ENCODE assay signal across 11 cellular contexts in genomic region chr11:113553235-113553634, GRCh38.
A peak's percentile ranks its signal among the peaks of the same experiment; 100 is the strongest.
DNase-seq lines count a peak whose midpoint lies in the region; ATAC-seq, FAIRE-seq and TF ChIP-seq lines count a peak whose summit lies in the region.
"Had no signal": no experiment of that assay in that cellular context is flagged by ENCODE, and none has a peak within 500 bp of the region (broad histone marks: within the 10 kb centered on the region; RNA-seq: fewer than 3 reads in every experiment).

No MANE protein-coding gene starts in this region.

- H2AFZ ChIP-seq in mammary epithelial cell (ENCODE audit: low read depth, low read length), result no peak overlapping the region

- no peak for TF ChIP-seq EP300 in A549 (IDR thresholded peaks at IDR 0.05)

- no peaks in the 10 kb centered on the region for H4K20me1 ChIP-seq in mammary epithelial cell (ENCODE audit: insufficient read depth, low read length)

- no peak for TF ChIP-seq RAD21 in A549 (conservative IDR thresholded peaks at IDR 0.05 in 1 of 2, IDR thresholded peaks at IDR 0.05 in 1 of 2)

- H3K27ac ChIP-seq in A549, result no peak overlapping the region
- H3K27ac ChIP-seq in HUES48 (ENCODE audit: low read depth, low read length), result peak overlapping the region; percentile 76
- H3K27ac ChIP-seq in mammary epithelial cell (ENCODE audit: insufficient read depth, low read depth, low read length), result peak overlapping the region; percentile 69
- H3K27ac ChIP-seq in WERI-Rb-1, result no peak overlapping the region

- H3K9me3 ChIP-seq in A549 (no peaks in the 10 kb centered on the region), HUES48 (ENCODE audit: control insufficient read depth, insufficient read depth, low read length) (no peaks in the 10 kb centered on the region), mammary epithelial cell (replicated peaks; ENCODE audit: insufficient read depth, low read length) (no peaks in the 10 kb centered on the region), BE2C (no peaks in the 10 kb centered on the region), WERI-Rb-1 (ENCODE audit: severe bottlenecking) (no peaks in the 10 kb centered on the region)

- no peak for FAIRE-seq in A549 (lab: Jason Lieb, UNC)

- H3K4me3 ChIP-seq in A549 (no peak overlapping the region), HUES48 (ENCODE audit: low read depth, low read length) (no peak overlapping the region), mammary epithelial cell (replicated peaks in 1 of 3; ENCODE audit: insufficient read depth in 1 of 3, low read depth in 2 of 3, low read length in 3 of 3) (no peak overlapping the region), BE2C (ENCODE audit: low read depth, low read length) (no peak overlapping the region), WERI-Rb-1 (ENCODE audit: low read depth, low read length) (no peak overlapping the region)

- dilution Hi-C loops in mammary epithelial cell (cut with HindIII; ENCODE audit: low sequenced_read_pairs), result no loop called here

- TF ChIP-seq CTCF in A549 (IDR thresholded peaks at IDR 0.05) (no peak), mammary epithelial cell (conservative IDR thresholded peaks at IDR 0.05 in 1 of 2, IDR thresholded peaks at IDR 0.05 in 1 of 2; ENCODE audit: extremely low read depth in 1 of 2, insufficient read depth in 1 of 2, low read depth in 1 of 2, low read length in 2 of 2) (no peak), BE2C (IDR thresholded peaks at IDR 0.05; ENCODE audit: low read depth, low read length) (no peak), WERI-Rb-1 (IDR thresholded peaks at IDR 0.05; ENCODE audit: low read depth, low read length) (no peak)

- H3K4me1 ChIP-seq in A549, result 0 out of 3 replicates have a peak, but pooled peaks cover 5% of the 10 kb centered on the region
- peaks cover 23% of the 10 kb centered on the region for H3K4me1 ChIP-seq in HUES48 (ENCODE audit: control insufficient read depth, insufficient read depth, low read length)
- H3K4me1 ChIP-seq in mammary epithelial cell (ENCODE audit: insufficient read depth, low read length), result peaks cover 49% of the 10 kb centered on the region
- peaks cover 7% of the 10 kb centered on the region for H3K4me1 ChIP-seq in BE2C

- intact Hi-C loops in mammary epithelial cell (cut with micrococcal nuclease), result loop anchor here (5.0 kb wide), 1 partner anchor 224 kb away; the partner anchor contains the start of gene CLDN25

- no peak for TF ChIP-seq POLR2A in A549 (IDR thresholded peaks at IDR 0.05; ENCODE audit: low read length)

- no peaks in the 10 kb centered on the region for H3K79me2 ChIP-seq in mammary epithelial cell (ENCODE audit: insufficient read depth, low read length)

- ATAC-seq in A549, result no peak
- no peak for ATAC-seq in GM21447 (IDR thresholded peaks at IDR 0.05; ENCODE audit: unreplicated experiment)

- POLR2A ChIA-PET in A549 (lab: Yijun Ruan, JAX), result no interaction called here

- WGBS in A549 (ENCODE audit: missing lambda C conversion rate), result 19% methylated on average over 8 of the region's 8 CpGs
- 0% methylated on average over 8 of the region's 8 CpGs for WGBS in mammary epithelial cell (ENCODE audit: low coverage, missing lambda C conversion rate)

- H3K4me2 ChIP-seq in A549, result 0 out of 3 replicates have a peak overlapping the region, but pooled peaks have one; percentile 8
- H3K4me2 ChIP-seq in mammary epithelial cell (ENCODE audit: insufficient read depth, low read depth, low read length), result peak overlapping the region; percentile 50

- in situ Hi-C loops in mammary epithelial cell (cut with MboI; ENCODE audit: low sequenced_read_pairs in 2 of 2), result no loop called here

- CTCF ChIA-PET in A549 (lab: Yijun Ruan, JAX) (interaction anchor here (0.6 to 2.1 kb wide), 3 partner anchors 16 to 1130 kb away, joined by 3 to 8 read pairs (median 3); no protein-coding TSS in a partner anchor), mammary epithelial cell (lab: Charles Lee; ENCODE audit: low non-redundant PET) (no interaction called here)

- H3K9ac ChIP-seq in HUES48 (ENCODE audit: low read depth, low read length) (no peak overlapping the region), mammary epithelial cell (ENCODE audit: insufficient read depth, low read length) (no peak overlapping the region)

- H3K36me3 ChIP-seq in HUES48 (ENCODE audit: control insufficient read depth, insufficient read depth, low read length) (no peaks in the 10 kb centered on the region), mammary epithelial cell (ENCODE audit: insufficient read depth, low read length) (no peaks in the 10 kb centered on the region), BE2C (no peaks in the 10 kb centered on the region), WERI-Rb-1 (no peaks in the 10 kb centered on the region)

- DNase-seq in A549 (ENCODE audit: low read depth in 1 of 2, low spot score in 1 of 2), result peak in 1 of 2 experiments; percentile 6
- peak; percentile 85 for DNase-seq in mammary epithelial cell
- DNase-seq in kidney tubule cell (ENCODE audit: low spot score), result peak; percentile 80
- no peak for DNase-seq in BE2C
- DNase-seq in WERI-Rb-1, result no peak
- DNase-seq in activated CD4-positive, CD25-positive, alpha-beta regulatory T cell (lab: John Stamatoyannopoulos, UW), result no peak
- DNase-seq: effector CD4-positive, alpha-beta T cell; H7; stimulated activated CD4-positive, alpha-beta T cell treated with anti-CD3 and anti-CD28 coated beads, Interleukin-4, amount 100 ng/mL, for 4 hours had no signal

- H3K27me3 ChIP-seq in HUES48 (ENCODE audit: control insufficient read depth, insufficient read depth, low read length) (no peaks in the 10 kb centered on the region), mammary epithelial cell (ENCODE audit: insufficient read depth, low read length) (no peaks in the 10 kb centered on the region), BE2C (no peaks in the 10 kb centered on the region), WERI-Rb-1 (ENCODE audit: insufficient read depth, low read depth, severe bottlenecking) (no peaks in the 10 kb centered on the region)

- no TSS peak for BruUV-seq in mammary epithelial cell (replicated peaks; lab: Mats Ljungman, UMichigan)

TF ChIP-seq in A549, 52 proteins besides CTCF, POLR2A, EP300 and RAD21:
- no peak for TF ChIP-seq ELK1 (IDR thresholded peaks at IDR 0.05; ENCODE audit: low read depth, low read length)
- TF ChIP-seq FOSL2 (IDR thresholded peaks at IDR 0.05), result no peak
- TF ChIP-seq FOSL2 (CRISPR knock-in tag; IDR thresholded peaks at IDR 0.05), result no peak
- no peak for TF ChIP-seq HOXA7 (CRISPR knock-in tag; IDR thresholded peaks at IDR 0.05)
- no peak for TF ChIP-seq TP53 (CRISPR knock-in tag; IDR thresholded peaks at IDR 0.05)
- no peak for TF ChIP-seq USF2 (IDR thresholded peaks at IDR 0.05)
- no peak for TF ChIP-seq NFE2L2 (conservative IDR thresholded peaks at IDR 0.05; ENCODE audit: low read length)
- no peak for TF ChIP-seq CBX2 (IDR thresholded peaks at IDR 0.05; ENCODE audit: borderline replicate concordance, low read depth)
- TF ChIP-seq MAFK (IDR thresholded peaks at IDR 0.05; ENCODE audit: partially characterized antibody), result no peak
- TF ChIP-seq REST (IDR thresholded peaks at IDR 0.05), result no peak
- TF ChIP-seq ZNF302 (CRISPR knock-in tag; IDR thresholded peaks at IDR 0.05), result no peak
- TF ChIP-seq HES2 (IDR thresholded peaks at IDR 0.05), result no peak
- TF ChIP-seq NPAS2 (CRISPR knock-in tag; IDR thresholded peaks at IDR 0.05; ENCODE audit: borderline replicate concordance), result no peak
- TF ChIP-seq EHMT2 (IDR thresholded peaks at IDR 0.05; ENCODE audit: low read depth), result no peak

Comparison
In these comparisons a context has a peak if more than half of its experiments do, and no peak if none do; other contexts are left out.
1. DNase-seq: peak in mammary epithelial cell (single experiment) and kidney tubule cell (single experiment); none in BE2C (single experiment), WERI-Rb-1 (single experiment) and activated CD4-positive, CD25-positive, alpha-beta regulatory T cell (0 of 4).
2. H3K27ac ChIP-seq: peak in HUES48 (single experiment) and mammary epithelial cell (single experiment); none in A549 (0 of 2) and WERI-Rb-1 (single experiment).